In genomic region chr2:202519453-202519852, GRCh38 we compare ENCODE assay signal across 22 cellular contexts.
DNase-seq lines count a peak whose midpoint lies in the region; ATAC-seq, FAIRE-seq and TF ChIP-seq lines count a peak whose summit lies in the region.
"Had no signal": no experiment of that assay in that cellular context is flagged by ENCODE, and none has a peak within 500 bp of the region (broad histone marks: within the 10 kb centered on the region; RNA-seq: fewer than 3 reads in every experiment).

No MANE protein-coding gene starts in this region.

- ATAC-seq in K562: no peak
- ATAC-seq: A549, GM12878 had no signal

- POLR2A ChIA-PET in K562 (lab: Yijun Ruan, JAX): no interaction called here

- no peak overlapping the region for H3K27ac ChIP-seq in K562 (ENCODE audit: extremely low read depth, low read depth, low read length)
- no peak overlapping the region for H3K27ac ChIP-seq in thyroid gland
- H3K27ac ChIP-seq: 22Rv1, A549, GM23248 had no signal

- H3K9me3 Mint-ChIP-seq in glutamatergic neuron (ENCODE audit: unreplicated experiment): peaks cover 11% of the 10 kb centered on the region
- H3K9me3 Mint-ChIP-seq: CD4-positive, alpha-beta memory T cell had no signal

- H3K9ac ChIP-seq in K562 (ENCODE audit: insufficient read depth in 1 of 2, low read depth in 2 of 2, low read length in 2 of 2): no peak overlapping the region
- H3K9ac ChIP-seq: GM23248 had no signal

- CTCF ChIA-PET in K562 (lab: Yijun Ruan, JAX; ENCODE audit: low intra/inter-chr PET ratio): no interaction called here

- peaks cover 11% of the 10 kb centered on the region for H3K36me3 Mint-ChIP-seq in glutamatergic neuron (ENCODE audit: unreplicated experiment)

- no peak overlapping the region for H3K4me3 ChIP-seq in K562
- H3K4me3 ChIP-seq in thyroid gland (replicated peaks in 1 of 3): no peak overlapping the region
- H3K4me3 ChIP-seq: A549, GM12878, GM23248 had no signal

- TF ChIP-seq CTCF in K562 (IDR thresholded peaks at IDR 0.05 in 2 of 3, conservative IDR thresholded peaks at IDR 0.05 in 1 of 3; ENCODE audit: insufficient read depth in 2 of 3, low read depth in 1 of 3, low read length in 3 of 3): no peak
- no peak for TF ChIP-seq CTCF in glutamatergic neuron (IDR thresholded peaks at IDR 0.05; ENCODE audit: partially characterized antibody, unreplicated experiment)
- no peak for TF ChIP-seq CTCF in thyroid gland (IDR thresholded peaks at IDR 0.05)

- H3K4me1 ChIP-seq in K562 (replicated peaks in 1 of 2; ENCODE audit: control insufficient read depth in 2 of 2, insufficient read depth in 2 of 2, low read length in 2 of 2) (no peaks in the 10 kb centered on the region), thyroid gland (peaks cover 0 to 4% of the 10 kb centered on the region in 2 donors)
- H3K4me1 ChIP-seq: A549 had no signal

- intact Hi-C loops in K562 (cut with micrococcal nuclease) (no loop called here), thyroid gland (cut with DNase I) (no loop called here)

- no peak overlapping the region for H2AFZ ChIP-seq in K562 (ENCODE audit: low read depth, low read length)
- H2AFZ ChIP-seq: GM23248 had no signal

- no peak for DNase-seq in K562 (ENCODE audit: extremely low read depth in 1 of 4, low spot score in 3 of 4)
- DNase-seq in frontal cortex (ENCODE audit: low spot score in 2 of 2): no peak
- no peak for DNase-seq in glutamatergic neuron
- DNase-seq in AG08396 (ENCODE audit: low spot score): no peak
- DNase-seq in thyroid gland: no peak
- DNase-seq: ACHN; C1 segment of cervical spinal cord; Calu3; CD4-positive, alpha-beta memory T cell; COR-L47; DMS153; DND-41; GDM1; GM23248; H7; HCEC 1CT had no signal

- H3K4me3 Mint-ChIP-seq in glutamatergic neuron (ENCODE audit: unreplicated experiment): no peak overlapping the region
- H3K4me3 Mint-ChIP-seq: CD4-positive, alpha-beta memory T cell had no signal

- no peak for TF ChIP-seq RAD21 in K562 (CRISPR knock-in tag; conservative IDR thresholded peaks at IDR 0.05 in 1 of 2, IDR thresholded peaks at IDR 0.05 in 1 of 2)

- BruUV-seq in K562 (replicated peaks; lab: Mats Ljungman, UMichigan): no TSS peak

- no peaks in the 10 kb centered on the region for H3K36me3 ChIP-seq in K562 (ENCODE audit: control insufficient read depth, insufficient read depth, low read length)
- H3K36me3 ChIP-seq in thyroid gland: peaks cover 16 to 28% of the 10 kb centered on the region in 2 donors

- WGBS in K562 (ENCODE audit: insufficient coverage, low coverage, missing lambda C conversion rate): 92% methylated on average over 1 of the region's 1 CpG
- 95 to 99% methylated on average over 1 of the region's 1 CpG for WGBS in thyroid gland, 2 donors

- no peaks in the 10 kb centered on the region for H3K4me1 Mint-ChIP-seq in glutamatergic neuron (ENCODE audit: low read depth, unreplicated experiment)

- in situ Hi-C loops in K562 (cut with MboI): no loop called here

- no peaks in the 10 kb centered on the region for H3K9me3 ChIP-seq in K562 (replicated peaks; ENCODE audit: control insufficient read depth, insufficient read depth, low read depth, low read length)
- no peaks in the 10 kb centered on the region for H3K9me3 ChIP-seq in thyroid gland
- H3K9me3 ChIP-seq: A549 had no signal

- no peaks in the 10 kb centered on the region for H3K79me2 ChIP-seq in K562 (ENCODE audit: control insufficient read depth, insufficient read depth, low read length)

- H3K9me1 ChIP-seq in K562 (ENCODE audit: control insufficient read depth, insufficient read depth, low read length): no peaks in the 10 kb centered on the region

- TF ChIP-seq POLR2A in K562 (conservative IDR thresholded peaks at IDR 0.05) (no peak), thyroid gland (IDR thresholded peaks at IDR 0.05) (no peak)

- FAIRE-seq in A204.1 (lab: Jason Lieb, UNC): peak; percentile 51
- FAIRE-seq in K562 (lab: Jason Lieb, UNC): no peak
- FAIRE-seq in frontal cortex (lab: Jason Lieb, UNC): peak; percentile 34
- FAIRE-seq: A549, GM12878, GM19239, H1 had no signal

- H3K27me3 Mint-ChIP-seq in glutamatergic neuron (ENCODE audit: unreplicated experiment): no peaks in the 10 kb centered on the region
- H3K27me3 Mint-ChIP-seq: CD4-positive, alpha-beta memory T cell had no signal

- H4K20me1 ChIP-seq in K562 (replicated peaks; ENCODE audit: control insufficient read depth, insufficient read depth, low read length): no peaks in the 10 kb centered on the region

- H3K27me3 ChIP-seq in K562 (ENCODE audit: control insufficient read depth in 2 of 2, insufficient read depth in 2 of 2, low read length in 2 of 2): no peaks in the 10 kb centered on the region
- no peaks in the 10 kb centered on the region for H3K27me3 ChIP-seq in thyroid gland

- H3K4me2 ChIP-seq in K562 (ENCODE audit: insufficient read depth, low read length): no peak overlapping the region
- H3K4me2 ChIP-seq: A549 had no signal

- TF ChIP-seq EP300 in K562 (IDR thresholded peaks at IDR 0.05; ENCODE audit: low read length): no peak

- H3K27ac Mint-ChIP-seq in glutamatergic neuron (ENCODE audit: unreplicated experiment): no peak overlapping the region
- H3K27ac Mint-ChIP-seq: CD4-positive, alpha-beta memory T cell had no signal

TF ChIP-seq in K562, 482 proteins besides CTCF, POLR2A, EP300 and RAD21 (continues in another document):
- TF ChIP-seq ZBTB2 (IDR thresholded peaks at IDR 0.05) (no peak), WHSC1 (IDR thresholded peaks at IDR 0.05; ENCODE audit: low read length) (no peak), ATF3 (IDR thresholded peaks at IDR 0.05) (peak; percentile 25; the same call in 1 of the 2 replicates), ATF3 (CRISPR knock-in tag; conservative IDR thresholded peaks at IDR 0.05) (no peak), PKNOX1 (IDR thresholded peaks at IDR 0.05) (peak; percentile 84), CEBPG (CRISPR knock-in tag; IDR thresholded peaks at IDR 0.05) (no peak), CEBPG (tag; conservative IDR thresholded peaks at IDR 0.05 in 1 of 2, IDR thresholded peaks at IDR 0.05 in 1 of 2) (peak in 1 of 2 experiments; percentile 53; a peak in 2 of 4 replicates), FOXM1 (IDR thresholded peaks at IDR 0.05; ENCODE audit: low read depth) (no peak), FOXM1 (CRISPR knock-in tag; IDR thresholded peaks at IDR 0.05; ENCODE audit: low read depth) (no peak), PHB (CRISPR knock-in tag; IDR thresholded peaks at IDR 0.05) (no peak), ZNF280A (IDR thresholded peaks at IDR 0.05; ENCODE audit: low read depth, partially characterized antibody) (no peak), ZZZ3 (IDR thresholded peaks at IDR 0.05) (no peak), ZNF699 (CRISPR knock-in tag; IDR thresholded peaks at IDR 0.05; ENCODE audit: insufficient replicate concordance) (no peak), BRF2 (IDR thresholded peaks at IDR 0.05; ENCODE audit: borderline replicate concordance, insufficient read depth, insufficient read length) (no peak)
